ENCODE assay signal across 8 cellular contexts in the genomic region with DNA sequence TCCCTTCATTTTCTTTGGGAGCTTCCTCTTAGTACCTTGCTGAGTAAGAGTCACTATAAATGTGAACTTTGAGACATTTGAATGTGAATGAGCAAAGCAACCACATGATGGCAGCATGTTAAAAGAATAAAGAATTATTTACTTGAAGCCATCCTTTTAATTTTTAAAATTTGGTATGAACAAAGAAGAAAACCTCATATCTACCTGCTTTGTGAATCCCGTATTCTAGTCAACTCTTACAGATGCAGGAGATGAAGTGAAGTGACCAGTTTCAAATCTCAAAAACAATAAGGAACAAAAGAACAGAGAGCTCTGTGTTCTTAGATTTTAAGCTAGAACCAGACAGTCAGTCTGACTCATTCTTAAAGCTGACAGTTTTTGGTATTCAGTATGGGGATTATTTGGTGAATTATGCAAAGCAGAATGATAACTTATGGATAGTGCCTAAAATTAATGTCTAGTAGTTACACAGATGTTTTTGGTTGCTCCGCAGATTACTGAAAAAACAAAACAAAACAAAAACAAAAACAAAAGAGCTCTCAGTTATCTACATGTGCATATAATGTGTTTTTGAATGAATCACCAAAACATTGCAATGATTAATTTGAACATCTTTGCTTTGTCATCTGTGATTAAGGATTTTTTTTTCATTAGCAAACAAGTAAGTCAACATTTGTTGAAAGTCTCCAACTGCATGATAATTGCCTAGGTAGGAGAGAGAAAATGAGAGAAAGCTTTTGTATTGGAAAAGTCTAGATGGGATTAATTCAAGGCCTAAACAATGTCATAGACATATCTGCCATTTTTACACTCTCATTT. TPM values are rescaled to one million over a fixed set of nuclear protein-coding genes. Genes with fewer than 3 reads are reported as not detected.
A peak's percentile ranks its signal among the peaks of the same experiment; 100 is the strongest.
DNase-seq lines count a peak whose midpoint lies in the region; ATAC-seq and TF ChIP-seq lines count a peak whose summit lies in the region.

No MANE protein-coding gene starts in this region.

- H3K36me3 ChIP-seq in heart right ventricle, result no peaks in the 10 kb centered on the region

- intact Hi-C loops in heart right ventricle (cut with DNase I) (loop anchor here in 1 of 10 donors (10.0 kb wide), 1 partner anchor 97 kb away; no protein-coding TSS in a partner anchor), Right ventricle myocardium inferior (cut with DNase I) (no loop called here)

- no peaks in the 10 kb centered on the region for H3K4me1 ChIP-seq in heart right ventricle

- ATAC-seq in heart right ventricle (no peak), Right ventricle myocardium inferior (no peak), HG02571 (IDR thresholded peaks at IDR 0.05; ENCODE audit: unreplicated experiment) (no peak)

- no peaks in the 10 kb centered on the region for H3K9me3 ChIP-seq in heart right ventricle

- H3K27ac ChIP-seq in heart right ventricle, result no peak overlapping the region

- WGBS in heart right ventricle, 2 donors, result 57 to 69% methylated on average over 2 of the region's 2 CpGs

- TF ChIP-seq CTCF in heart right ventricle (IDR thresholded peaks at IDR 0.05) (peak in 7 of 9 donors; percentile 21 to 53 (median 37)), WI38 (IDR thresholded peaks at IDR 0.05; ENCODE audit: low read depth, low read length) (peak; percentile 14; the same call in 1 of the 2 replicates)

- DNase-seq in heart right ventricle, result no peak
- no peak for DNase-seq in Right ventricle myocardium inferior (ENCODE audit: missing footprints)
- DNase-seq in HuH-7 (ENCODE audit: low spot score), result peak; percentile 7
- DNase-seq in kidney tubule cell (ENCODE audit: low spot score), result peak; percentile 69
- no peak for DNase-seq in NOMO-1 (lab: John Stamatoyannopoulos, UW; ENCODE audit: unreplicated experiment in 2 of 2)
- no peak for DNase-seq in stimulated activated CD8-positive, alpha-beta memory T cell treated with anti-CD3 and anti-CD28 coated beads, Interleukin-4, amount 100 ng/mL, for 48 hours

- no peak overlapping the region for H3K4me3 ChIP-seq in heart right ventricle
- no peak overlapping the region for H3K4me3 ChIP-seq in WI38 (ENCODE audit: low read depth, low read length)

- no peaks in the 10 kb centered on the region for H3K27me3 ChIP-seq in heart right ventricle

RNA-seq across cellular contexts. Expression of a gene that starts 48.2 kb away (rescaled TPM):
- total RNA-seq in heart right ventricle (100 to 1,000 TPM in 1 of 10 donors, 10 to 100 TPM in 9; 37.1 to 106 (median 49.4) TPM), Right ventricle myocardium inferior (83.7 TPM)
- polyA plus RNA-seq in heart right ventricle, result 100 to 1,000 TPM in 1 of 2 donors, 10 to 100 TPM in 1; 34.8 to 211 TPM

RNA-seq across cellular contexts. Expression of a gene that starts 51.9 kb away (rescaled TPM):
- 10 to 100 TPM; 11.7 to 25.9 (median 20.8) TPM for total RNA-seq in heart right ventricle
- polyA plus RNA-seq in heart right ventricle, result 1 to 10 TPM; 4.7 to 8.5 TPM
- total RNA-seq in Right ventricle myocardium inferior, result 20.3 TPM

Comparison
In these comparisons a context has a peak if more than half of its experiments do, and no peak if none do; other contexts are left out.
1. DNase-seq: peak in HuH-7 (single experiment) and kidney tubule cell (single experiment); none in heart right ventricle (0 of 2), Right ventricle myocardium inferior (single experiment), NOMO-1 (0 of 2) and stimulated activated CD8-positive, alpha-beta memory T cell treated with anti-CD3 and anti-CD28 coated beads, Interleukin-4, amount 100 ng/mL, for 48 hours (single experiment).